7 cellular contexts compared by ENCODE assay signal in the genomic region with DNA sequence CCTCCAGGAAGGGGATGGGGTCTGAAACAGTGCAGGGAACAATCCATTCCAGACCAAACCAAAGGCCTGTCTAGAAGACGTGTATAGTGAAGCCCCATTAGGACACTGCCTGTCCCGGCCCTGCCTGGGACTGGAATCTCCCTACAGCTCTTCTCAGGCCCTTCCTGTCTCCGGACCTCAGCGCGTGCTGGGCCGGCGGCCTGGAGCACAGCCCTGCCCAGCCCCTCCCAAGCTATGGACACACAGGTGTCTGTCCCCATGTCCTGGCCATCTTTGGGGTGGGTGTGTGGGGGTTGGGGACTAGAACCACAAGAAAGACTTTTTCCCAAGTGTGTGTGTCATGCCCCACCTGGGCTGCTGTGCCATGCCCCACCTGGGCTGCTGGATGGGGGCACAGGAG. TPM values are rescaled to one million over a fixed set of nuclear protein-coding genes. Genes with fewer than 3 reads are reported as not detected.
"Had no signal": no experiment of that assay in that cellular context is flagged by ENCODE, and none has a peak within 500 bp of the region (broad histone marks: within the 10 kb centered on the region; RNA-seq: fewer than 3 reads in every experiment).

No MANE protein-coding gene starts in this region.

- DNase-seq: IMR-90, KBM-7, KG1 had no signal

- H3K27ac ChIP-seq: HL-60 had no signal

- ATAC-seq: HepG2, K562 had no signal

- H3K4me3 ChIP-seq: K562 had no signal

RNA-seq across cellular contexts. Expression of a gene that starts 51.8 kb away (rescaled TPM):
- polyA plus RNA-seq: IgD-negative memory B cell, IMR-90 had no signal
